ENCODE assay signal across 2 cellular contexts in the genomic region with DNA sequence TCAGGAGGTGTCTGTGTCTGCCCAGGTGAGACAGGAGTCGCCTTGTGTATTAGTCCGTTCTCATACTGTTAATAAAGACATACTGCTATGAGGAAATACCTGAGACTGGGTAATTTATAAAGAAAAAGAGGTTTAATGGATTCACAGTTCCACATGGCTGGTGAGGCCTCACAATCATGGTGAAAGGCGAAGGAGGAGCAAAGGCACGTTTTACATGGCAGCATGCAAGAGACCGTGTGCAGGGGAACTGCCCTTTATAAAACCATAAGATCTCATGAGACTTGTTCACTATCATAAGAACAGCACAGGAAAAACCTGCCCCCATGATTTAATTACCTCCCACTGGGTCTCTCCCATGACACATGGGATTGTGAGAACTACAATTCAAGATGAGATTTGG. TPM values are rescaled to one million over a fixed set of nuclear protein-coding genes. Genes with fewer than 3 reads are reported as not detected.
"Had no signal": no experiment of that assay in that cellular context is flagged by ENCODE, and none has a peak within 500 bp of the region (broad histone marks: within the 10 kb centered on the region; RNA-seq: fewer than 3 reads in every experiment).

No MANE protein-coding gene starts in this region.

RNA-seq across cellular contexts. Expression of a gene that starts 46.0 kb away (rescaled TPM):
- total RNA-seq: ascending aorta, bronchial epithelial cell had no signal
